In genomic region chr2:70921031-70921430, GRCh38 we compare ENCODE assay signal across 1 cellular context.
TF ChIP-seq lines count a peak whose summit lies in the region.

No MANE protein-coding gene starts in this region.

TF ChIP-seq in HepG2, 621 proteins besides CTCF, POLR2A, EP300 and RAD21:
- TF ChIP-seq TBX3 (IDR thresholded peaks at IDR 0.05; ENCODE audit: borderline replicate concordance), result no peak
- TF ChIP-seq ZNF768 (CRISPR knock-in tag; IDR thresholded peaks at IDR 0.05), result 0 out of 2 replicates have a peak, but pooled peaks have one; percentile 13
- no peak for TF ChIP-seq ZNF574 (CRISPR knock-in tag; IDR thresholded peaks at IDR 0.05)
- no peak for TF ChIP-seq CHD4 (IDR thresholded peaks at IDR 0.05; ENCODE audit: borderline replicate concordance, low read length)
- peak; percentile 35; the same call in 1 of the 2 replicates for TF ChIP-seq ZBTB33 (CRISPR knock-in tag; IDR thresholded peaks at IDR 0.05)
